ENCODE assay signal across 29 cellular contexts in genomic region chr1:236476019-236476418, GRCh38.
"Had no signal": no experiment of that assay in that cellular context is flagged by ENCODE, and none has a peak within 500 bp of the region (broad histone marks: within the 10 kb centered on the region; RNA-seq: fewer than 3 reads in every experiment).

No MANE protein-coding gene starts in this region.

- H3K4me1 ChIP-seq: stomach, tibial artery, tibial nerve, upper lobe of left lung, upper lobe of right lung had no signal

- H3K4me3 Mint-ChIP-seq: stimulated activated effector memory CD8-positive, alpha-beta T cell treated with anti-CD3 and anti-CD28 coated beads, Interleukin-12 subunit alpha, Interleukin-12 subunit beta, amount 100 ng/mL, for 72 hours; stimulated activated memory B cell treated with anti-CD40 and anti-IgM and Interleukin-4, amounts not matched to agents 10 μg/mL and 1 μg/mL and 100 μg/mL, for 72 hours; stimulated activated naive B cell treated with anti-CD40 and anti-IgM and Interleukin-4, amounts not matched to agents 10 μg/mL and 1 μg/mL and 100 μg/mL, for 72 hours; stimulated activated naive CD8-positive, alpha-beta T cell treated with anti-CD3 and anti-CD28 coated beads, Interleukin-15, amount 100 ng/mL, for 72 hours; stimulated activated naive CD8-positive, alpha-beta T cell treated with anti-CD3 and anti-CD28 coated beads, Interleukin-15, Interleukin-2, amounts not matched to agents 100 ng/mL and 50 ng/mL, for 24 hours; type B pancreatic cell had no signal

- ATAC-seq: stimulated activated effector memory CD8-positive, alpha-beta T cell treated with anti-CD3 and anti-CD28 coated beads, Interleukin-12 subunit alpha, Interleukin-12 subunit beta, amount 100 ng/mL, for 72 hours; stimulated activated memory B cell treated with anti-CD40 and anti-IgM and Interleukin-4, amounts not matched to agents 10 μg/mL and 1 μg/mL and 100 μg/mL, for 72 hours; stimulated activated naive B cell treated with anti-CD40 and anti-IgM and Interleukin-4, amounts not matched to agents 10 μg/mL and 1 μg/mL and 100 μg/mL, for 72 hours; stimulated activated naive CD8-positive, alpha-beta T cell treated with anti-CD3 and anti-CD28 coated beads, Interleukin-15, amount 100 ng/mL, for 72 hours; stimulated activated naive CD8-positive, alpha-beta T cell treated with anti-CD3 and anti-CD28 coated beads, Interleukin-15, Interleukin-2, amounts not matched to agents 100 U/mL and 50 U/mL, for 24 hours; upper lobe of right lung had no signal

- H3K27ac ChIP-seq: stomach, suprapubic skin, testis, thoracic aorta, thyroid gland, tibial artery, tibial nerve, transverse colon, upper lobe of left lung, upper lobe of right lung, uterus, vagina had no signal

- H3K4me3 ChIP-seq: stomach, suprapubic skin, testis, thoracic aorta, thyroid gland, tibial artery, tibial nerve, transverse colon, upper lobe of left lung, upper lobe of right lung, uterus, vagina had no signal

- H3K27me3 Mint-ChIP-seq: stimulated activated naive CD8-positive, alpha-beta T cell treated with anti-CD3 and anti-CD28 coated beads, Interleukin-15, Interleukin-2, amounts not matched to agents 100 ng/mL and 50 ng/mL, for 24 hours; type B pancreatic cell had no signal

- H3K4me1 Mint-ChIP-seq: stimulated activated effector memory CD8-positive, alpha-beta T cell treated with anti-CD3 and anti-CD28 coated beads, Interleukin-12 subunit alpha, Interleukin-12 subunit beta, amount 100 ng/mL, for 72 hours; stimulated activated memory B cell treated with anti-CD40 and anti-IgM and Interleukin-4, amounts not matched to agents 10 μg/mL and 1 μg/mL and 100 μg/mL, for 72 hours; stimulated activated naive CD8-positive, alpha-beta T cell treated with anti-CD3 and anti-CD28 coated beads, Interleukin-15, amount 100 ng/mL, for 72 hours had no signal

- H3K9me3 ChIP-seq: stomach, suprapubic skin, testis, thoracic aorta, thyroid gland, tibial artery, tibial nerve, transverse colon, upper lobe of left lung, upper lobe of right lung, uterus, vagina had no signal

- H3K36me3 Mint-ChIP-seq: stimulated activated memory B cell treated with anti-CD40 and anti-IgM and Interleukin-4, amounts not matched to agents 10 μg/mL and 1 μg/mL and 100 μg/mL, for 72 hours had no signal

- FAIRE-seq: urothelium cell line had no signal

- H3K27ac Mint-ChIP-seq: stimulated activated effector memory CD8-positive, alpha-beta T cell treated with anti-CD3 and anti-CD28 coated beads, Interleukin-12 subunit alpha, Interleukin-12 subunit beta, amount 100 ng/mL, for 72 hours; stimulated activated memory B cell treated with anti-CD40 and anti-IgM and Interleukin-4, amounts not matched to agents 10 μg/mL and 1 μg/mL and 100 μg/mL, for 72 hours; stimulated activated naive B cell treated with anti-CD40 and anti-IgM and Interleukin-4, amounts not matched to agents 10 μg/mL and 1 μg/mL and 100 μg/mL, for 72 hours; stimulated activated naive CD8-positive, alpha-beta T cell treated with anti-CD3 and anti-CD28 coated beads, Interleukin-15, amount 100 ng/mL, for 72 hours; stimulated activated naive CD8-positive, alpha-beta T cell treated with anti-CD3 and anti-CD28 coated beads, Interleukin-15, Interleukin-2, amounts not matched to agents 100 ng/mL and 50 ng/mL, for 24 hours; type B pancreatic cell had no signal

- H3K27me3 ChIP-seq: stomach, suprapubic skin, testis, thyroid gland, tibial nerve, transverse colon, upper lobe of left lung, upper lobe of right lung, vagina had no signal

- H3K9me3 Mint-ChIP-seq: stimulated activated effector memory CD8-positive, alpha-beta T cell treated with anti-CD3 and anti-CD28 coated beads, Interleukin-12 subunit alpha, Interleukin-12 subunit beta, amount 100 ng/mL, for 72 hours; stimulated activated memory B cell treated with anti-CD40 and anti-IgM and Interleukin-4, amounts not matched to agents 10 μg/mL and 1 μg/mL and 100 μg/mL, for 72 hours; stimulated activated naive B cell treated with anti-CD40 and anti-IgM and Interleukin-4, amounts not matched to agents 10 μg/mL and 1 μg/mL and 100 μg/mL, for 72 hours; stimulated activated naive CD8-positive, alpha-beta T cell treated with anti-CD3 and anti-CD28 coated beads, Interleukin-15, amount 100 ng/mL, for 72 hours; stimulated activated naive CD8-positive, alpha-beta T cell treated with anti-CD3 and anti-CD28 coated beads, Interleukin-15, Interleukin-2, amounts not matched to agents 100 ng/mL and 50 ng/mL, for 24 hours; type B pancreatic cell had no signal

- H3K36me3 ChIP-seq: stomach, suprapubic skin, thoracic aorta, thyroid gland, tibial artery, tibial nerve, transverse colon, upper lobe of left lung, upper lobe of right lung, uterus, vagina had no signal

- DNase-seq: stimulated activated CD4-positive, alpha-beta T cell treated with anti-CD3 and anti-CD28 coated beads, Interleukin-2, amount 100 ng/mL, for 48 hours; stimulated activated CD4-positive, alpha-beta T cell treated with anti-CD3 and anti-CD28 coated beads, Interleukin-4, amount 100 ng/mL, for 1 hour; stimulated activated CD4-positive, alpha-beta T cell treated with anti-CD3 and anti-CD28 coated beads, Interleukin-4, amount 100 ng/mL, for 24 hours; stimulated activated CD4-positive, alpha-beta T cell treated with anti-CD3 and anti-CD28 coated beads, Interleukin-4, amount 100 ng/mL, for 4 hours; stimulated activated CD8-positive, alpha-beta memory T cell treated with anti-CD3 and anti-CD28 coated beads, Interleukin-4, amount 100 ng/mL, for 48 hours; stimulated activated naive B cell treated with anti-CD40 and anti-IgM and Interleukin-4, amounts not matched to agents 10 μg/mL and 1 μg/mL and 100 μg/mL, for 72 hours; stimulated activated naive CD4-positive, alpha-beta T cell; stimulated activated naive CD4-positive, alpha-beta T cell treated with Interleukin-2 at 50 U/mL for 16 hours; stimulated activated naive CD8-positive, alpha-beta T cell treated with anti-CD3 and anti-CD28 coated beads, Interleukin-15, amount 100 ng/mL, for 72 hours; stimulated activated naive CD8-positive, alpha-beta T cell treated with anti-CD3 and anti-CD28 coated beads, Interleukin-15, Interleukin-2, amounts not matched to agents 100 U/mL and 50 U/mL, for 24 hours; stomach; substantia nigra; testis; thyroid gland; tibial artery; transverse colon; trophoblast cell; upper lobe of left lung; upper lobe of right lung; uterus had no signal
